1 cellular context compared by ENCODE assay signal in genomic region chr6:79076881-79077641, GRCh38.
TF ChIP-seq lines count a peak whose summit lies in the region.

No MANE protein-coding gene starts in this region.

TF ChIP-seq in K562, 482 proteins besides CTCF, POLR2A, EP300 and RAD21 (continued from another document):
- peak in 1 of 3 experiments; percentile 51; a peak in 2 of 6 replicates for TF ChIP-seq ZBTB11 (CRISPR knock-in tag; IDR thresholded peaks at IDR 0.05)
- no peak for TF ChIP-seq RHOXF2B (CRISPR knock-in tag; conservative IDR thresholded peaks at IDR 0.05)
- no peak for TF ChIP-seq BDP1 (IDR thresholded peaks at IDR 0.05; ENCODE audit: insufficient read depth, insufficient read length)
- no peak for TF ChIP-seq BMI1 (IDR thresholded peaks at IDR 0.05; ENCODE audit: low read length)
- TF ChIP-seq POU5F1 (IDR thresholded peaks at IDR 0.05; ENCODE audit: borderline replicate concordance, low read depth, low read length, partially characterized antibody), result no peak
- TF ChIP-seq RBM14 (IDR thresholded peaks at IDR 0.05; ENCODE audit: borderline replicate concordance, insufficient read depth, low read depth, low read length), result no peak
- TF ChIP-seq GATA2 (CRISPR knock-in tag; IDR thresholded peaks at IDR 0.05), result no peak
- TF ChIP-seq ZNF134 (CRISPR knock-in tag; conservative IDR thresholded peaks at IDR 0.05), result no peak
- peak; percentile 82 for TF ChIP-seq CCNT2 (IDR thresholded peaks at IDR 0.05; ENCODE audit: borderline replicate concordance, extremely low read depth, insufficient read length, low read depth, low read length)
